Comparison of ENCODE assay signal across 8 cellular contexts in the genomic region with DNA sequence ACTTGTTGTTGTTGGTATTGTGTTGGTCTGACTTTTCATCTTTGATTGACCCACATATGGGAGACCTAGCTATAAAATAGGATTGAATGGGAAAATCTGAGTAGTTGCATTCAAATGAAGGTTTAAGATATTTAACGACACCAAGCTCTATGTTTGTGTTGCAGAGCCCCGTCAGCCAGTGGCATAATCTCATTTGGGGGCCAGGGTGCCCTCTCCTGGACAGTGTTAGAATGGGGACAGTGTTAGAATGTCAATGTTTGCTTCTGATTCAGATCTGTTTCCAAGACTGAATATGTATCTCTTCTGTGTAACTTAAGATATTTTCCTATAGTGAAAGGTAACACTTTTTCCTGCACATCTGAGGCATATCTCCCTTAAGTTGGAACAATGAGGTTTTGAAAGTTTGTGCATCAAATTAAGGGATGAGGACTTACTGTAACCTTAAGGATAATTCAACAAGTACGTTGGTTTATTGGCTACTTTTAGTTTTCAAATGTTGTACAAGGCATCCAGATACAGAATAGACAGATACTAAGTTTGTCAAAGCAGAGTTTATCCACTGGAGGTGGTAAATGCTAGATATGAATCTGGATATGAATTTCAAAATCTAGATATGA.
DNase-seq lines count a peak whose midpoint lies in the region; ATAC-seq and TF ChIP-seq lines count a peak whose summit lies in the region.

No MANE protein-coding gene starts in this region.

- no peak overlapping the region for H3K27ac ChIP-seq in ACC112 (ENCODE audit: low read depth, low read length)

- TF ChIP-seq CTCF in GM12873 (IDR thresholded peaks at IDR 0.05; ENCODE audit: insufficient read depth, low read depth, low read length, missing control alignments), result peak; percentile 79
- peak; percentile 76 for TF ChIP-seq CTCF in astrocyte of the cerebellum (IDR thresholded peaks at IDR 0.05; ENCODE audit: low read depth, low read length, missing control alignments)

- H3K79me2 ChIP-seq in ACC112 (ENCODE audit: control insufficient read depth, insufficient read depth, low read length, unreplicated experiment), result no peaks in the 10 kb centered on the region

- H3K36me3 ChIP-seq in ACC112 (ENCODE audit: insufficient read depth, low read length), result no peaks in the 10 kb centered on the region

- DNase-seq in T follicular helper cell (ENCODE audit: low read depth), result peak; percentile 20
- DNase-seq in astrocyte of the cerebellum (ENCODE audit: low read depth), result no peak
- DNase-seq in hippocampal formation (lab: John Stamatoyannopoulos, UW), result peak; percentile 0 to 34
- peak; percentile 8 to 61 (median 20) for DNase-seq in stimulated activated CD4-positive, alpha-beta T cell treated with anti-CD3 and anti-CD28 coated beads, Interleukin-12 subunit alpha, Interleukin-12 subunit beta, amount 100 ng/mL, for 48 hours (ENCODE audit: low read depth in 2 of 3, low spot score in 1 of 3)

- H3K27me3 ChIP-seq in ACC112 (ENCODE audit: insufficient read depth, low read length), result peaks cover 26% of the 10 kb centered on the region

- ATAC-seq in HG03521 (IDR thresholded peaks at IDR 0.05; ENCODE audit: unreplicated experiment), result peak; percentile 75
- no peak for ATAC-seq in GM19467 (IDR thresholded peaks at IDR 0.05; ENCODE audit: unreplicated experiment)

- H3K4me3 ChIP-seq in ACC112 (ENCODE audit: low read depth, low read length), result no peak overlapping the region
- no peak overlapping the region for H3K4me3 ChIP-seq in astrocyte of the cerebellum (ENCODE audit: low read depth, low read length)

- in situ Hi-C loops in astrocyte of the cerebellum (cut with HindIII; ENCODE audit: low sequenced_read_pairs), result no loop called here

- peak overlapping the region; percentile 25 for H2AFZ ChIP-seq in ACC112 (ENCODE audit: low read length, unreplicated experiment)

- H3K4me1 ChIP-seq in ACC112 (ENCODE audit: control insufficient read depth, insufficient read depth, low read length, unreplicated experiment), result no peaks in the 10 kb centered on the region
